In the genomic region with DNA sequence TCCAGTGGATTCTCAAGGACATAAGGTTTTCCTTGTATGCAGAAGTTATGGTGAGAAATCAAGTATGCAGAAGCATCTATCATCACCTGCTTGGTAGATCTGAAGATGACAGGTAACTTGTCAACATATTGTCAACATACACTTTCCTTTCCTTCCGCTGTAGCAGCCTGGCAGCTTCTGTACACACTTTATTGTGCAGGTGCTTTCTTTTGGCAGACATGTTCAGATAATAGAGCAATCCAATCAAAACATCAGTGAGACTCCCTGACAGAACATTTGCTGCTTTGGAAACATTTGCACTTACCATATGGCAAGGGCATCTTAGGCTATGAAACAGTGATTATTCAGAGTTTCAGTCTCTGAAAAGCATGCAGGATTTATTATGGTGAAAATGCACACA, we compare ENCODE assay signal across 18 cellular contexts.
A peak's percentile ranks its signal among the peaks of the same experiment; 100 is the strongest.
DNase-seq lines count a peak whose midpoint lies in the region; ATAC-seq and TF ChIP-seq lines count a peak whose summit lies in the region.
"Had no signal": no experiment of that assay in that cellular context is flagged by ENCODE, and none has a peak within 500 bp of the region (broad histone marks: within the 10 kb centered on the region; RNA-seq: fewer than 3 reads in every experiment).

No MANE protein-coding gene starts in this region.

- H3K4me1 ChIP-seq in OCI-LY1 (ENCODE audit: insufficient read depth, low read length, severe bottlenecking): peaks cover 33% of the 10 kb centered on the region
- H3K4me1 ChIP-seq in tibial artery: no peaks in the 10 kb centered on the region

- H3K27me3 Mint-ChIP-seq in activated T-cell treated with anti-CD3 and anti-CD28 coated beads, Interleukin-2, amount 50 U/mL, for 72 hours (ENCODE audit: low read depth): no peaks in the 10 kb centered on the region
- H3K27me3 Mint-ChIP-seq: central memory CD8-positive, alpha-beta T cell; type B pancreatic cell had no signal

- H3K9ac ChIP-seq in OCI-LY1 (ENCODE audit: low read length): peak overlapping the region; percentile 64
- H3K9ac ChIP-seq: GM23248 had no signal

- no peaks in the 10 kb centered on the region for H3K9me2 ChIP-seq in OCI-LY1 (ENCODE audit: low read depth, low read length)

- TF ChIP-seq CTCF in OCI-LY1 (IDR thresholded peaks at IDR 0.05; ENCODE audit: low read length): no peak
- no peak for TF ChIP-seq CTCF in brain microvascular endothelial cell (IDR thresholded peaks at IDR 0.05; ENCODE audit: low read depth, low read length, missing control alignments)
- TF ChIP-seq CTCF in tibial artery (IDR thresholded peaks at IDR 0.05): no peak

- no peaks in the 10 kb centered on the region for H3K4me1 Mint-ChIP-seq in activated T-cell treated with anti-CD3 and anti-CD28 coated beads, Interleukin-2, amount 50 U/mL, for 72 hours (ENCODE audit: low read depth)

- no peaks in the 10 kb centered on the region for H3K9me3 ChIP-seq in OCI-LY1 (ENCODE audit: low read length)
- no peaks in the 10 kb centered on the region for H3K9me3 ChIP-seq in tibial artery

- H3K27ac ChIP-seq in OCI-LY1 (ENCODE audit: low read depth, low read length, poor library complexity, severe bottlenecking) (peak overlapping the region; percentile 87), brain microvascular endothelial cell (no peak overlapping the region), tibial artery (no peak overlapping the region)
- H3K27ac ChIP-seq: GM23248 had no signal

- no peak overlapping the region for H3K27ac Mint-ChIP-seq in activated T-cell treated with anti-CD3 and anti-CD28 coated beads, Interleukin-2, amount 50 U/mL, for 72 hours
- H3K27ac Mint-ChIP-seq: mesothelial cell of epicardium, type B pancreatic cell had no signal

- peak overlapping the region; percentile 58 for H3K4me3 ChIP-seq in OCI-LY1 (ENCODE audit: low read depth, low read length, poor library complexity, severe bottlenecking)
- H3K4me3 ChIP-seq in brain microvascular endothelial cell (ENCODE audit: low read depth, low read length): no peak overlapping the region
- H3K4me3 ChIP-seq in tibial artery: no peak overlapping the region
- H3K4me3 ChIP-seq: GM23248 had no signal

- in situ Hi-C loops in brain microvascular endothelial cell (cut with HindIII; ENCODE audit: low pct_ligation_motif_present, low sequenced_read_pairs): no loop called here

- H3K27me3 ChIP-seq in OCI-LY1 (ENCODE audit: insufficient read depth, low read length) (no peaks in the 10 kb centered on the region), brain microvascular endothelial cell (replicated peaks) (no peaks in the 10 kb centered on the region), tibial artery (no peaks in the 10 kb centered on the region)

- peak overlapping the region; percentile 74 for H3K4me2 ChIP-seq in OCI-LY1 (ENCODE audit: low read length)

- no peaks in the 10 kb centered on the region for H4K20me1 ChIP-seq in OCI-LY1 (ENCODE audit: insufficient read depth, low read length)

- no peaks in the 10 kb centered on the region for H3K36me3 ChIP-seq in OCI-LY1 (ENCODE audit: insufficient read depth, low read length)
- H3K36me3 ChIP-seq in brain microvascular endothelial cell (replicated peaks): no peaks in the 10 kb centered on the region
- no peaks in the 10 kb centered on the region for H3K36me3 ChIP-seq in tibial artery

- ATAC-seq in left lobe of liver: peak; percentile 58
- ATAC-seq in activated T-cell treated with anti-CD3 and anti-CD28 coated beads, Interleukin-2, amount 50 U/mL, for 72 hours (replicated peaks in 1 of 2): no peak
- ATAC-seq: Panc1 had no signal

- intact Hi-C loops in tibial artery (cut with DNase I; ENCODE audit: low total_unique reads): no loop called here

- H2AFZ ChIP-seq in OCI-LY1 (ENCODE audit: low read length): peak overlapping the region; percentile 83
- H2AFZ ChIP-seq: GM23248 had no signal

- H3F3A ChIP-seq in OCI-LY1 (ENCODE audit: insufficient read depth, low read length): no peaks in the 10 kb centered on the region

- no peak overlapping the region for H3K4me3 Mint-ChIP-seq in activated T-cell treated with anti-CD3 and anti-CD28 coated beads, Interleukin-2, amount 50 U/mL, for 72 hours
- H3K4me3 Mint-ChIP-seq: mesothelial cell of epicardium, type B pancreatic cell had no signal

- H3K36me3 Mint-ChIP-seq in activated T-cell treated with anti-CD3 and anti-CD28 coated beads, Interleukin-2, amount 50 U/mL, for 72 hours (ENCODE audit: insufficient read depth in 2 of 2): no peaks in the 10 kb centered on the region
- H3K36me3 Mint-ChIP-seq: mesothelial cell of epicardium, type B pancreatic cell had no signal

- H3K9me3 Mint-ChIP-seq in activated T-cell treated with anti-CD3 and anti-CD28 coated beads, Interleukin-2, amount 50 U/mL, for 72 hours: no peaks in the 10 kb centered on the region
- H3K9me3 Mint-ChIP-seq: mesothelial cell of epicardium, type B pancreatic cell had no signal

- H3K79me2 ChIP-seq in OCI-LY1 (ENCODE audit: insufficient read depth, low read length): no peaks in the 10 kb centered on the region

- DNase-seq in DMS153 (lab: John Stamatoyannopoulos, UW): peak; percentile 78
- peak; percentile 11 to 81 (median 58) for DNase-seq in NCI-H1417 (lab: John Stamatoyannopoulos, UW)
- no peak for DNase-seq in left lobe of liver (ENCODE audit: low spot score)
- no peak for DNase-seq in activated T-cell treated with anti-CD3 and anti-CD28 coated beads, Interleukin-2, amount 50 U/mL, for 72 hours
- DNase-seq in brain microvascular endothelial cell: no peak
- no peak for DNase-seq in tibial artery
- DNase-seq: activated CD8-positive, alpha-beta memory T cell treated with anti-CD3 and anti-CD28 coated beads, Interleukin-2, amount 50 U/mL, for 4 hours; GM23248; IMR-90; NCI-H1436; occipital lobe; stimulated activated CD4-positive, alpha-beta T cell treated with anti-CD3 and anti-CD28 coated beads, Interleukin-4, amount 100 ng/mL, for 24 hours; T-helper 1 cell had no signal

Comparison
In these comparisons a context has a peak if more than half of its experiments do, and no peak if none do; other contexts are left out.
1. DNase-seq: peak in DMS153 (single experiment) and NCI-H1417 (3 of 3); none in left lobe of liver (single experiment), activated T-cell treated with anti-CD3 and anti-CD28 coated beads, Interleukin-2, amount 50 U/mL, for 72 hours (0 of 2), brain microvascular endothelial cell (single experiment) and tibial artery (0 of 2).